In the genomic region with DNA sequence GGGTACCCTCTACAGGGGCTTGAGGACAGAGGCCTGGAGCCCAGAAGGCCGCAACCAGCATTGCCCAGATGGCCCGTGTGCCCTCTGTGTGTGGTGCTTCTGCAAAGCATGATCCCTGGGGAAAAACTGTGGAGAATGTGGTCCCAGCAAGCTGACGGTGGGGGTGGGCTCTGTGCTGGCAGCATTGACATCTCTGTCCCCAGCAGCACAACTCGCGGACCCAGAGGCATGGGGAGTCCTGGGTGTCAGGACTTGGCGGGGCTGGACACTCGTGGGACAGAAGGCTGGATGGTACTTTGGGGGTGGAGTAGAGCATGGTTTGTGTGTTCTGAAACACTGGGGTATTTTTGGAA, we compare ENCODE assay signal across 25 cellular contexts. TPM values are rescaled to one million over a fixed set of nuclear protein-coding genes. Genes with fewer than 3 reads are reported as not detected.
"Had no signal": no experiment of that assay in that cellular context is flagged by ENCODE, and none has a peak within 500 bp of the region (broad histone marks: within the 10 kb centered on the region; RNA-seq: fewer than 3 reads in every experiment).

No MANE protein-coding gene starts in this region.

- H3K9me3 ChIP-seq: esophagus muscularis mucosa, gastroesophageal sphincter, heart right ventricle, lower lobe of right lung, stomach, thyroid gland, vagina had no signal

- H3K4me3 ChIP-seq: dorsolateral prefrontal cortex, esophagus muscularis mucosa, gastroesophageal sphincter, heart right ventricle, lower lobe of right lung, neural progenitor cell, smooth muscle cell, stomach, thyroid gland, vagina had no signal

- H3K27ac ChIP-seq: dorsolateral prefrontal cortex, epithelial cell of prostate, esophagus muscularis mucosa, foreskin keratinocyte, gastroesophageal sphincter, heart right ventricle, lower lobe of right lung, neural progenitor cell, parathyroid adenoma, stomach, thyroid gland, vagina had no signal

- H3K36me3 ChIP-seq: neural progenitor cell had no signal

- H3K4me1 ChIP-seq: foreskin keratinocyte, neural progenitor cell had no signal

- ATAC-seq: foreskin keratinocyte; gastroesophageal sphincter; heart right ventricle; left ventricle myocardium superior; lower lobe of right lung; natural killer cell; sciatic nerve; stimulated activated effector memory CD8-positive, alpha-beta T cell treated with anti-CD3 and anti-CD28 coated beads, Interleukin-12 subunit alpha, Interleukin-12 subunit beta, amount 100 ng/mL, for 72 hours had no signal

- DNase-seq: dorsolateral prefrontal cortex; effector CD4-positive, alpha-beta T cell; foreskin keratinocyte; heart right ventricle; hippocampal formation; immature natural killer cell; islet precursor cell; kidney glomerular epithelial cell; left ventricle myocardium superior; lower lobe of right lung; natural killer cell; stimulated activated CD4-positive, alpha-beta T cell treated with anti-CD3 and anti-CD28 coated beads, Interleukin-2, amount 100 ng/mL, for 24 hours; stimulated activated CD4-positive, alpha-beta T cell treated with anti-CD3 and anti-CD28 coated beads, Interleukin-4, amount 100 ng/mL, for 24 hours; stimulated activated naive CD4-positive, alpha-beta T cell treated with Interleukin-2 at 50 U/mL for 16 hours; stomach; thyroid gland had no signal

- H3K27me3 ChIP-seq: dorsolateral prefrontal cortex, esophagus muscularis mucosa, foreskin keratinocyte, gastroesophageal sphincter, heart right ventricle, neural progenitor cell, stomach, thyroid gland, vagina had no signal

RNA-seq across cellular contexts. Expression of a gene that starts 11.8 kb away (rescaled TPM):
- polyA plus RNA-seq: immature natural killer cell had no signal
